1 cellular context compared by ENCODE assay signal in the genomic region with DNA sequence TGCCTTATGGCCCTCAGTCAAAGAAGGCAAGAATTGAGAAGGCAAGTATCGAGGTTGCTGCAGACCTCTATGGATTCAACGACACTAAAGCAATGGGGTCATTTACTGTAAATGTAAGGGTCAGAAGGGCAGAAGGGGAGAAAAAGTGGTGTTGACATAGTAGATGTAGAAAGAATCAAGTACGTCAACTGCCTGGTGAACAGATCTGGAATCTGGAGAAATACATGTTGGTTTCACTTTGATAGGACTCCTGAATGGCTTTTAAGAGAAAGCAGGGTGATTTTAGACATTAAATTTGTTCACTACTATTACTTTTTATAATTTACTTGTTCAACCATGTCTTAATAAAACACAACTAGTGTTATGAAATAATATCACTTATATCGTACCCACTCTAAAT.
TF ChIP-seq lines count a peak whose summit lies in the region.

No MANE protein-coding gene starts in this region.

TF ChIP-seq in GM23338, 12 proteins besides CTCF, POLR2A, EP300 and RAD21 (continued from another document):
- TF ChIP-seq, protein P1, sequence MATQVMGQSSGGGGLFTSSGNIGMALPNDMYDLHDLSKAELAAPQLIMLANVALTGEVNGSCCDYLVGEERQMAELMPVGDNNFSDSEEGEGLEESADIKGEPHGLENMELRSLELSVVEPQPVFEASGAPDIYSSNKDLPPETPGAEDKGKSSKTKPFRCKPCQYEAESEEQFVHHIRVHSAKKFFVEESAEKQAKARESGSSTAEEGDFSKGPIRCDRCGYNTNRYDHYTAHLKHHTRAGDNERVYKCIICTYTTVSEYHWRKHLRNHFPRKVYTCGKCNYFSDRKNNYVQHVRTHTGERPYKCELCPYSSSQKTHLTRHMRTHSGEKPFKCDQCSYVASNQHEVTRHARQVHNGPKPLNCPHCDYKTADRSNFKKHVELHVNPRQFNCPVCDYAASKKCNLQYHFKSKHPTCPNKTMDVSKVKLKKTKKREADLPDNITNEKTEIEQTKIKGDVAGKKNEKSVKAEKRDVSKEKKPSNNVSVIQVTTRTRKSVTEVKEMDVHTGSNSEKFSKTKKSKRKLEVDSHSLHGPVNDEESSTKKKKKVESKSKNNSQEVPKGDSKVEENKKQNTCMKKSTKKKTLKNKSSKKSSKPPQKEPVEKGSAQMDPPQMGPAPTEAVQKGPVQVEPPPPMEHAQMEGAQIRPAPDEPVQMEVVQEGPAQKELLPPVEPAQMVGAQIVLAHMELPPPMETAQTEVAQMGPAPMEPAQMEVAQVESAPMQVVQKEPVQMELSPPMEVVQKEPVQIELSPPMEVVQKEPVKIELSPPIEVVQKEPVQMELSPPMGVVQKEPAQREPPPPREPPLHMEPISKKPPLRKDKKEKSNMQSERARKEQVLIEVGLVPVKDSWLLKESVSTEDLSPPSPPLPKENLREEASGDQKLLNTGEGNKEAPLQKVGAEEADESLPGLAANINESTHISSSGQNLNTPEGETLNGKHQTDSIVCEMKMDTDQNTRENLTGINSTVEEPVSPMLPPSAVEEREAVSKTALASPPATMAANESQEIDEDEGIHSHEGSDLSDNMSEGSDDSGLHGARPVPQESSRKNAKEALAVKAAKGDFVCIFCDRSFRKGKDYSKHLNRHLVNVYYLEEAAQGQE (IDR thresholded peaks at IDR 0.05; ENCODE audit: unreplicated experiment): no peak
- TF ChIP-seq JUNB (IDR thresholded peaks at IDR 0.05; ENCODE audit: unreplicated experiment): no peak
